Comparison of ENCODE assay signal across 13 cellular contexts in genomic region chr22:42895541-42895981, GRCh38. TPM values are rescaled to one million over a fixed set of nuclear protein-coding genes. Genes with fewer than 3 reads are reported as not detected.
DNase-seq lines count a peak whose midpoint lies in the region; ATAC-seq and TF ChIP-seq lines count a peak whose summit lies in the region.
"Had no signal": no experiment of that assay in that cellular context is flagged by ENCODE, and none has a peak within 500 bp of the region (broad histone marks: within the 10 kb centered on the region; RNA-seq: fewer than 3 reads in every experiment).

No MANE protein-coding gene starts in this region.

- intact Hi-C loops in left lung (cut with DNase I), result no loop called here

- H3K4me3 Mint-ChIP-seq in activated naive CD4-positive, alpha-beta T cell treated with anti-CD3 and anti-CD28 coated beads, Interleukin-2, amount 10 ng/mL, durations not matched to agents 7 days and 5 days, result no peak overlapping the region
- H3K4me3 Mint-ChIP-seq in activated naive CD8-positive, alpha-beta T cell, result peak overlapping the region; percentile 12
- H3K4me3 Mint-ChIP-seq: mesothelial cell of epicardium had no signal

- H3K36me3 ChIP-seq in left lung (peaks cover 0 to 21% of the 10 kb centered on the region in 2 donors), thymus (ENCODE audit: control insufficient read depth, insufficient read depth) (peaks cover 10% of the 10 kb centered on the region)
- H3K36me3 ChIP-seq: breast epithelium had no signal

- H3K4me1 ChIP-seq in left lung (peaks cover 8 to 77% of the 10 kb centered on the region in 2 donors), thymus (ENCODE audit: control insufficient read depth, insufficient read depth, low read length) (peaks cover 6% of the 10 kb centered on the region), foreskin keratinocyte (no peaks in the 10 kb centered on the region)
- H3K4me1 ChIP-seq: breast epithelium had no signal

- TF ChIP-seq CTCF in left lung (IDR thresholded peaks at IDR 0.05) (no peak), foreskin keratinocyte (conservative IDR thresholded peaks at IDR 0.05) (no peak)

- whole genome bisulfite sequencing in thymus, result 86% methylated on average over 9 of the region's 9 CpGs

- CTCF ChIA-PET in activated naive CD4-positive, alpha-beta T cell treated with anti-CD3 and anti-CD28 coated beads, Interleukin-2, amount 10 ng/mL, durations not matched to agents 7 days and 5 days (lab: Charles Lee), result interaction anchor here (0.8 to 1.9 kb wide), 3 partner anchors 25 to 138 kb away, joined by 4 to 7 read pairs (median 5); no protein-coding TSS in a partner anchor

- H3K9me3 Mint-ChIP-seq in activated naive CD4-positive, alpha-beta T cell treated with anti-CD3 and anti-CD28 coated beads, Interleukin-2, amount 10 ng/mL, durations not matched to agents 7 days and 5 days, result no peaks in the 10 kb centered on the region
- H3K9me3 Mint-ChIP-seq in activated naive CD8-positive, alpha-beta T cell (ENCODE audit: low read depth), result no peaks in the 10 kb centered on the region
- H3K9me3 Mint-ChIP-seq: mesothelial cell of epicardium had no signal

- H3K4me3 ChIP-seq in left lung (no peak overlapping the region), thymus (ENCODE audit: low read length) (no peak overlapping the region)
- H3K4me3 ChIP-seq: breast epithelium, K562 had no signal

- no peak for DNase-seq in activated naive CD4-positive, alpha-beta T cell treated with anti-CD3 and anti-CD28 coated beads, Interleukin-2, amount 10 ng/mL, durations not matched to agents 7 days and 5 days
- DNase-seq in activated naive CD4-positive, alpha-beta T cell (lab: John Stamatoyannopoulos, UW), result no peak
- DNase-seq in left lung (no peak), foreskin keratinocyte (no peak)
- DNase-seq: activated CD4-positive, alpha-beta T cell treated with anti-CD3 and anti-CD28 coated beads, Interleukin-2, amount 50 U/mL, for 1 hour; stimulated activated naive CD4-positive, alpha-beta T cell treated with Interleukin-2 at 50 U/mL for 16 hours had no signal

- peaks cover 54% of the 10 kb centered on the region for H3K4me1 Mint-ChIP-seq in activated naive CD4-positive, alpha-beta T cell treated with anti-CD3 and anti-CD28 coated beads, Interleukin-2, amount 10 ng/mL, durations not matched to agents 7 days and 5 days
- peaks cover 37% of the 10 kb centered on the region for H3K4me1 Mint-ChIP-seq in activated naive CD8-positive, alpha-beta T cell (ENCODE audit: low read depth)
- H3K4me1 Mint-ChIP-seq: mesothelial cell of epicardium had no signal

- peak overlapping the region; percentile 85 for H3K27ac Mint-ChIP-seq in activated naive CD4-positive, alpha-beta T cell treated with anti-CD3 and anti-CD28 coated beads, Interleukin-2, amount 10 ng/mL, durations not matched to agents 7 days and 5 days
- peak overlapping the region; percentile 19 for H3K27ac Mint-ChIP-seq in activated naive CD8-positive, alpha-beta T cell

- H3K27me3 Mint-ChIP-seq in activated naive CD4-positive, alpha-beta T cell treated with anti-CD3 and anti-CD28 coated beads, Interleukin-2, amount 10 ng/mL, durations not matched to agents 7 days and 5 days, result no peaks in the 10 kb centered on the region
- H3K27me3 Mint-ChIP-seq in activated naive CD8-positive, alpha-beta T cell, result no peaks in the 10 kb centered on the region

- H3K27ac ChIP-seq in left lung (peak overlapping the region; percentile 69 to 89), thymus (ENCODE audit: low read depth) (peak overlapping the region; percentile 43), foreskin keratinocyte (no peak overlapping the region)

- H3K36me3 Mint-ChIP-seq in activated naive CD4-positive, alpha-beta T cell treated with anti-CD3 and anti-CD28 coated beads, Interleukin-2, amount 10 ng/mL, durations not matched to agents 7 days and 5 days, result peaks cover 7% of the 10 kb centered on the region
- H3K36me3 Mint-ChIP-seq in activated naive CD8-positive, alpha-beta T cell, result no peaks in the 10 kb centered on the region

- ATAC-seq in left lung, result peak; percentile 63
- no peak for ATAC-seq in GM18868 (IDR thresholded peaks at IDR 0.05; ENCODE audit: unreplicated experiment)
- no peak for ATAC-seq in foreskin keratinocyte
- no peak for ATAC-seq in HG03139 (IDR thresholded peaks at IDR 0.05; ENCODE audit: unreplicated experiment)
- ATAC-seq: K562 had no signal

- H3K27me3 ChIP-seq in left lung, result no peaks in the 10 kb centered on the region
- H3K27me3 ChIP-seq in thymus (ENCODE audit: control insufficient read depth, insufficient read depth), result no peaks in the 10 kb centered on the region
- H3K27me3 ChIP-seq in foreskin keratinocyte, result no peaks in the 10 kb centered on the region
- H3K27me3 ChIP-seq: breast epithelium had no signal

- no peaks in the 10 kb centered on the region for H3K9me3 ChIP-seq in left lung
- no peaks in the 10 kb centered on the region for H3K9me3 ChIP-seq in thymus (ENCODE audit: control insufficient read depth)
- H3K9me3 ChIP-seq: breast epithelium had no signal

RNA-seq across cellular contexts. Expression of gene ARFGAP3, which starts 38.5 kb away (rescaled TPM):
- total RNA-seq in left lung (10 to 100 TPM; 45.3 to 52.8 TPM), foreskin keratinocyte (31.8 and 39.9 TPM in 2 replicates)
- polyA plus RNA-seq in thymus (40.0 TPM), foreskin keratinocyte (15.0 and 19.1 TPM in 2 replicates)
